ENCODE assay signal across 8 cellular contexts in the genomic region with DNA sequence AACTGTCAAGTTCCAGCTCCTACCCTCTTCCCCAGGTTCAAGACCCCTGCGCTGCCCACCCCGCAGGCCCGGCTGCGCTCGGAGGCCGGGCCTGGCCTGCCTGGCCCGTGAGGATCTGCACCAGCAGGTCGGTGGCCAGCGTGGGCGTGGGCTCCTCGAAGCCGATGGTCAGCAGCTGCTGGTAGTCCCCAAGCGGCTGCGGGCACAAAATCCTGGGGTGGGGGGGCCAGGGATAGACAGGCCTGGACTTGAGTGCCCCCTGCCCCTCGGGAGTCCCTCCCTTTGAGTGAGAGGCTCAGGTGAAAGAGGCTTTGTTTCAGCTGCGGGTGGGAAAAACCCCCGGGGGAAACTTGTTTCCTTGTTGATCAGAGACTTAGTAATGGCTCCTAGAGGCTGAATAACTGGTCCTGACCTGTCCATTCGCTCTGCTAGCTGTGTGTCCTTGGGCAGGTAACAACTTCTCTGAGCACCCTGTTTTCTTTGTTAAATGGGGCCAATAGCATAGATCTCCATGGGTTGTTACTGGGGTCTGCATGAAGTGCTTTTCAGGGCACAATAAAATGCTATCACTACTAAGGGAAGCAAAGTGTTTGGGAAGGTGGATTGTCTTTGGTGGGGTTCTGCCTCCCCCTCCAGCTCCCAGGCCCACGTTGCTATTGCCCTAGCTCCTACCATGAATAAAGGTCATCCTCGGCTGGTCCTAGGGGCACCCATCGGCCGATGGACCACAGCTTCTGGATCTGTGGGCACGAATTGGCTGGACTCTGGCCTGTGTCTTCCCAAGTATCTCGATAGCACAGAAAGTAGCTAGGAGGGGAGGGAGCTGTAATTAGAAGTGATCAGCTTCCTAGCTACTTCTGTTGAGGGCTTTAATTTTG.
DNase-seq lines count a peak whose midpoint lies in the region; ATAC-seq lines count a peak whose summit lies in the region.

No MANE protein-coding gene starts in this region.

- peaks cover 20% of the 10 kb centered on the region for H3K4me1 Mint-ChIP-seq in activated naive CD8-positive, alpha-beta T cell (ENCODE audit: low read depth)

- H3K9me3 ChIP-seq in HUES6 (ENCODE audit: control insufficient read depth, insufficient read depth, low read depth, low read length) (no peaks in the 10 kb centered on the region), iPS-18a (ENCODE audit: control insufficient read depth, low read depth, low read length) (no peaks in the 10 kb centered on the region)

- H3K36me3 Mint-ChIP-seq in activated naive CD8-positive, alpha-beta T cell: no peaks in the 10 kb centered on the region

- H3K27me3 ChIP-seq in HUES6 (ENCODE audit: control insufficient read depth, insufficient read depth, low read length) (peaks cover 8% of the 10 kb centered on the region; the same call in 1 of the 2 replicates), iPS-18a (ENCODE audit: control insufficient read depth, insufficient read depth, low read length) (peaks cover 8% of the 10 kb centered on the region)

- no peak for ATAC-seq in HG03095 (IDR thresholded peaks at IDR 0.05; ENCODE audit: unreplicated experiment)

- no peaks in the 10 kb centered on the region for H3K9me3 Mint-ChIP-seq in activated naive CD8-positive, alpha-beta T cell (ENCODE audit: low read depth)

- H3K4me3 ChIP-seq in HUES6 (ENCODE audit: low read depth, low read length) (peak overlapping the region; percentile 85), iPS-18a (ENCODE audit: low read length) (peak overlapping the region; percentile 94)

- peak overlapping the region; percentile 30 for H3K9ac ChIP-seq in HUES6 (ENCODE audit: low read length)
- peak overlapping the region; percentile 25 for H3K9ac ChIP-seq in iPS-18a (ENCODE audit: low read length)

- H3K27ac ChIP-seq in HUES6 (ENCODE audit: low read depth, low read length) (no peak overlapping the region), iPS-18a (ENCODE audit: low read length) (no peak overlapping the region)

- DNase-seq in activated T-cell treated with anti-CD3 and anti-CD28 coated beads for 24 hours (ENCODE audit: low read depth) (peak; percentile 31), HPDE6-E6E7 (ENCODE audit: extremely low spot score) (no peak)
- no peak for DNase-seq in activated T-cell treated with anti-CD3 and anti-CD28 coated beads, Interleukin-2, amount 50 U/mL, for 1 hour
- peak; percentile 43 for DNase-seq in stimulated activated CD4-positive, alpha-beta T cell treated with anti-CD3 and anti-CD28 coated beads, Interleukin-4, amount 100 ng/mL, for 1 hour

- H3K4me1 ChIP-seq in HUES6 (ENCODE audit: control insufficient read depth, insufficient read depth, low read length) (peaks cover 10% of the 10 kb centered on the region; the same call in 1 of the 2 replicates), iPS-18a (ENCODE audit: control insufficient read depth, low read depth, low read length) (no peaks in the 10 kb centered on the region)

- H3K36me3 ChIP-seq in HUES6 (ENCODE audit: control insufficient read depth, insufficient read depth, low read length): no peaks in the 10 kb centered on the region; the same call in 1 of the 2 replicates
- no peaks in the 10 kb centered on the region for H3K36me3 ChIP-seq in iPS-18a (ENCODE audit: control insufficient read depth, low read depth, low read length)

- H3K27me3 Mint-ChIP-seq in activated naive CD8-positive, alpha-beta T cell: no peaks in the 10 kb centered on the region

- H3K27ac Mint-ChIP-seq in activated naive CD8-positive, alpha-beta T cell: peak overlapping the region; percentile 85

- H3K4me3 Mint-ChIP-seq in activated naive CD8-positive, alpha-beta T cell: peak overlapping the region; percentile 92

Comparison
In these comparisons a context has a peak if more than half of its experiments do, and no peak if none do; other contexts are left out.
1. DNase-seq: peak in activated T-cell treated with anti-CD3 and anti-CD28 coated beads for 24 hours (single experiment) and stimulated activated CD4-positive, alpha-beta T cell treated with anti-CD3 and anti-CD28 coated beads, Interleukin-4, amount 100 ng/mL, for 1 hour (single experiment); none in activated T-cell treated with anti-CD3 and anti-CD28 coated beads, Interleukin-2, amount 50 U/mL, for 1 hour (single experiment) and HPDE6-E6E7 (single experiment).